Comparison of ENCODE assay signal across 8 cellular contexts in the genomic region with DNA sequence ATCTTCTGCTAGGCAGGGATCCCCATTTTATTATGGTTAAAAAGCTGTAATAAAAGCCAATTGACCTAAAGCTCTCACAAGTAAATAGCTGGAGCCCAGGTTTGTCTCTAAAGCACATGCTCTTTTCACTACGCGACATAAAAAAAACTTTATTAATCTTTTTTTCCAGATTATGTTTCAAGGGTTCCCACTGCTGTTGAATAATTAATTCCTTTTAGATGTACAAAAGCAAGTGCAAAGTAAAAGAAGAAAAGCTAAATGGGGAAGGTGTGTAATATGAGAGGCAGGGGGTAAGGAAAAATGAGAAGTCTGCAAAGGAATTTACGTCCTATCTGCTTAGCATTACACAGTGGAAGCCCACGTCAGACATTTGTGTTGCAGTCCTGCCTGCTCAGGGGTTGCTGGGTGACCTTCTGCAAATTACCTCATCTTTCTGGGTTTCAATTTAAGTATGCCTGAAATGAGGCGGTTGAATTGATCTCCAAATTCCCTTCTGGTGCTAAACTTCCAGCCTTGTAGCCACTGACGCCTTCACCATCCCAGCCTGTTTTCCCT. TPM values are rescaled to one million over a fixed set of nuclear protein-coding genes. Genes with fewer than 3 reads are reported as not detected.
DNase-seq lines count a peak whose midpoint lies in the region; ATAC-seq lines count a peak whose summit lies in the region.

No MANE protein-coding gene starts in this region.

- peaks cover 2% of the 10 kb centered on the region; the same call in 1 of the 2 replicates for H3K36me3 ChIP-seq in HUES48 (ENCODE audit: control insufficient read depth, insufficient read depth, low read length)
- H3K36me3 ChIP-seq in duodenal mucosa (ENCODE audit: control insufficient read depth in 1 of 2, insufficient read depth in 2 of 2, low read length in 2 of 2): peaks cover 0 to 3% of the 10 kb centered on the region in 2 donors

- H3K4me1 ChIP-seq in HUES48 (ENCODE audit: control insufficient read depth, insufficient read depth, low read length): peaks cover 10% of the 10 kb centered on the region; the same call in 1 of the 2 replicates
- peaks cover 10 to 20% of the 10 kb centered on the region in 2 donors for H3K4me1 ChIP-seq in duodenal mucosa (ENCODE audit: control insufficient read depth in 1 of 2, insufficient read depth in 2 of 2, low read length in 2 of 2)

- H3K27ac ChIP-seq in HUES48 (ENCODE audit: low read depth, low read length): peak overlapping the region; percentile 79
- peak overlapping the region; percentile 95 for H3K27ac ChIP-seq in duodenal mucosa (ENCODE audit: low read depth, low read length)

- peak overlapping the region; percentile 84 for H3K4me3 ChIP-seq in HUES48 (ENCODE audit: low read depth, low read length)
- peak overlapping the region; percentile 80 to 86 for H3K4me3 ChIP-seq in duodenal mucosa (ENCODE audit: low read depth in 1 of 2, low read length in 2 of 2)

- DNase-seq in DMS53 treated with DMSO at 0.1 percent for 48 hours (lab: John Stamatoyannopoulos, UW; ENCODE audit: unreplicated experiment): peak; percentile 40
- DNase-seq in T-helper 2 cell: peak in 3 of 5 experiments; percentile 10 to 90 (median 22)
- peak; percentile 79 to 83 for DNase-seq in lung microvascular endothelial cell (ENCODE audit: low read depth in 2 of 2)
- peak; percentile 38 for DNase-seq in stimulated activated naive CD4-positive, alpha-beta T cell treated with Interleukin-2 at 50 U/mL for 16 hours (lab: John Stamatoyannopoulos, UW)
- no peak for DNase-seq in NCI-H1105 (lab: John Stamatoyannopoulos, UW)

- H3K27me3 ChIP-seq in HUES48 (ENCODE audit: control insufficient read depth, insufficient read depth, low read length) (peaks cover 12% of the 10 kb centered on the region), duodenal mucosa (ENCODE audit: control insufficient read depth in 1 of 2, insufficient read depth in 2 of 2, low read length in 2 of 2) (no peaks in the 10 kb centered on the region)

- ATAC-seq in GM21390 (IDR thresholded peaks at IDR 0.05; ENCODE audit: unreplicated experiment): peak; percentile 24

- no peaks in the 10 kb centered on the region for H3K9me3 ChIP-seq in HUES48 (ENCODE audit: control insufficient read depth, insufficient read depth, low read length)
- no peaks in the 10 kb centered on the region for H3K9me3 ChIP-seq in duodenal mucosa (ENCODE audit: control insufficient read depth in 1 of 2, low read length in 2 of 2)

- H3K9ac ChIP-seq in HUES48 (ENCODE audit: low read depth, low read length) (peak overlapping the region; percentile 39; the same call in 1 of the 2 replicates), duodenal mucosa (ENCODE audit: low read depth in 1 of 2, low read length in 2 of 2) (peak overlapping the region; percentile 97 to 98)

RNA-seq across cellular contexts. Expression of gene NABP1, which starts 0.8 kb away (rescaled TPM):
- 11.3 and 11.8 TPM in 2 replicates for total RNA-seq in lung microvascular endothelial cell
